25 cellular contexts compared by ENCODE assay signal in genomic region chr18:60732146-60732545, GRCh38.
"Had no signal": no experiment of that assay in that cellular context is flagged by ENCODE, and none has a peak within 500 bp of the region (broad histone marks: within the 10 kb centered on the region; RNA-seq: fewer than 3 reads in every experiment).

No MANE protein-coding gene starts in this region.

- H3K9me3 Mint-ChIP-seq: nephron progenitor cell had no signal

- H3K9me3 ChIP-seq: esophagus muscularis mucosa, prostate gland, right atrium auricular region, sigmoid colon, suprapubic skin, transverse colon, upper lobe of right lung, uterus had no signal

- H3K4me3 Mint-ChIP-seq: naive thymus-derived CD8-positive, alpha-beta T cell; nephron progenitor cell; stimulated activated memory B cell treated with anti-CD40 and anti-IgM and Interleukin-4, amounts not matched to agents 10 μg/mL and 1 μg/mL and 100 μg/mL, for 72 hours; stimulated activated naive CD8-positive, alpha-beta T cell treated with anti-CD3 and anti-CD28 coated beads, Interleukin-15, Interleukin-2, amounts not matched to agents 100 ng/mL and 50 ng/mL, for 24 hours had no signal

- H3K27me3 ChIP-seq: dorsolateral prefrontal cortex, esophagus muscularis mucosa, heart right ventricle, left lung, right atrium auricular region, sigmoid colon, suprapubic skin, transverse colon, upper lobe of right lung, uterus had no signal

- H3K4me1 ChIP-seq: esophagus muscularis mucosa, left lung, prostate gland, right atrium auricular region, sigmoid colon, suprapubic skin, transverse colon, upper lobe of right lung, uterus had no signal

- FAIRE-seq: colon, islet of Langerhans had no signal

- ATAC-seq: left cardiac atrium; left lung; naive thymus-derived CD8-positive, alpha-beta T cell; stimulated activated memory B cell treated with anti-CD40 and anti-IgM and Interleukin-4, amounts not matched to agents 10 μg/mL and 1 μg/mL and 100 μg/mL, for 72 hours; upper lobe of right lung had no signal

- H3K4me3 ChIP-seq: dorsolateral prefrontal cortex, esophagus muscularis mucosa, heart right ventricle, left lung, prostate gland, right atrium auricular region, sigmoid colon, suprapubic skin, transverse colon, upper lobe of right lung, uterus had no signal

- H3K27ac Mint-ChIP-seq: naive thymus-derived CD8-positive, alpha-beta T cell; nephron progenitor cell; stimulated activated memory B cell treated with anti-CD40 and anti-IgM and Interleukin-4, amounts not matched to agents 10 μg/mL and 1 μg/mL and 100 μg/mL, for 72 hours; stimulated activated naive CD8-positive, alpha-beta T cell treated with anti-CD3 and anti-CD28 coated beads, Interleukin-15, Interleukin-2, amounts not matched to agents 100 ng/mL and 50 ng/mL, for 24 hours had no signal

- H3K36me3 Mint-ChIP-seq: naive thymus-derived CD8-positive, alpha-beta T cell; stimulated activated memory B cell treated with anti-CD40 and anti-IgM and Interleukin-4, amounts not matched to agents 10 μg/mL and 1 μg/mL and 100 μg/mL, for 72 hours had no signal

- H3K27ac ChIP-seq: dorsolateral prefrontal cortex, esophagus muscularis mucosa, heart right ventricle, left lung, prostate gland, right atrium auricular region, sigmoid colon, suprapubic skin, transverse colon, upper lobe of right lung, uterus had no signal

- H3K27me3 Mint-ChIP-seq: naive thymus-derived CD8-positive, alpha-beta T cell; stimulated activated memory B cell treated with anti-CD40 and anti-IgM and Interleukin-4, amounts not matched to agents 10 μg/mL and 1 μg/mL and 100 μg/mL, for 72 hours; stimulated activated naive CD8-positive, alpha-beta T cell treated with anti-CD3 and anti-CD28 coated beads, Interleukin-15, Interleukin-2, amounts not matched to agents 100 ng/mL and 50 ng/mL, for 24 hours had no signal

- H3K36me3 ChIP-seq: esophagus muscularis mucosa, heart right ventricle, left lung, prostate gland, right atrium auricular region, sigmoid colon, suprapubic skin, transverse colon, upper lobe of right lung, uterus had no signal

- DNase-seq: dorsolateral prefrontal cortex; effector CD4-positive, alpha-beta T cell; foreskin melanocyte; glutamatergic neuron; heart right ventricle; hippocampal formation; left cardiac atrium; left lung; naive thymus-derived CD8-positive, alpha-beta T cell; nephron progenitor cell; nucleus accumbens; sigmoid colon; stimulated activated CD4-positive, alpha-beta T cell treated with anti-CD3 and anti-CD28 coated beads, Interleukin-2, amount 100 ng/mL, for 24 hours; stimulated activated CD4-positive, alpha-beta T cell treated with anti-CD3 and anti-CD28 coated beads, Interleukin-4, amount 100 ng/mL, for 24 hours; transverse colon; upper lobe of right lung; uterus had no signal

- H3K4me1 Mint-ChIP-seq: naive thymus-derived CD8-positive, alpha-beta T cell; nephron progenitor cell; stimulated activated memory B cell treated with anti-CD40 and anti-IgM and Interleukin-4, amounts not matched to agents 10 μg/mL and 1 μg/mL and 100 μg/mL, for 72 hours had no signal
